In genomic region chr4:3646280-3646679, GRCh38 we compare ENCODE assay signal across 15 cellular contexts.
DNase-seq lines count a peak whose midpoint lies in the region; ATAC-seq and TF ChIP-seq lines count a peak whose summit lies in the region.
"Had no signal": no experiment of that assay in that cellular context is flagged by ENCODE, and none has a peak within 500 bp of the region (broad histone marks: within the 10 kb centered on the region; RNA-seq: fewer than 3 reads in every experiment).

No MANE protein-coding gene starts in this region.

- peak overlapping the region; percentile 56 for H3K14ac ChIP-seq in neuronal stem cell (ENCODE audit: low read length)

- H4K8ac ChIP-seq in neuronal stem cell (ENCODE audit: low read depth, low read length) = no peak overlapping the region

- peak overlapping the region in 6 of 11 experiments; percentile 35 to 80 (median 57); a peak in 9 of 22 replicates for H3K27ac ChIP-seq in BLaER1 treated with 17β-estradiol and CSF1 and Interleukin-3, amounts not matched to agents 10 nM and 100 nM
- peak overlapping the region; percentile 73; the same call in 1 of the 2 replicates for H3K27ac ChIP-seq in SJSA1
- no peak overlapping the region for H3K27ac ChIP-seq in neuronal stem cell (replicated peaks; ENCODE audit: low read length)
- H3K27ac ChIP-seq in upper lobe of right lung = no peak overlapping the region
- H3K27ac ChIP-seq: C4-2B had no signal

- peak overlapping the region; percentile 58 for H2BK12ac ChIP-seq in neuronal stem cell (ENCODE audit: low read length)

- peak overlapping the region; percentile 47 for H2BK5ac ChIP-seq in neuronal stem cell (ENCODE audit: low read length)

- no peak overlapping the region for H2AFZ ChIP-seq in neuronal stem cell (ENCODE audit: low read length)

- no peak overlapping the region for H2BK120ac ChIP-seq in neuronal stem cell (ENCODE audit: low read depth, low read length)

- WGBS in neuronal stem cell (ENCODE audit: extremely low coverage in 2 of 2, insufficient read length in 2 of 2, insufficient replicate concordance in 1 of 2), 2 donors = no CpG with 5 or more reads among the region's 11 CpGs

- H2BK15ac ChIP-seq in neuronal stem cell (ENCODE audit: low read length) = peak overlapping the region; percentile 66

- TF ChIP-seq CTCF in upper lobe of right lung (IDR thresholded peaks at IDR 0.05) (no peak), nephron progenitor cell (IDR thresholded peaks at IDR 0.05) (no peak)

- peaks cover 47 to 74% (median 66%) of the 10 kb centered on the region in 10 experiments for H3K4me1 ChIP-seq in BLaER1 treated with 17β-estradiol and CSF1 and Interleukin-3, amounts not matched to agents 10 nM and 100 nM
- peaks cover 31% of the 10 kb centered on the region for H3K4me1 ChIP-seq in SJSA1 (replicated peaks)
- H3K4me1 ChIP-seq in neuronal stem cell (ENCODE audit: control insufficient read depth in 2 of 2, insufficient read depth in 1 of 2, low read depth in 1 of 2, low read length in 2 of 2) = peaks cover 0 to 4% of the 10 kb centered on the region in 2 donors
- no peaks in the 10 kb centered on the region for H3K4me1 ChIP-seq in upper lobe of right lung

- H3K4ac ChIP-seq in neuronal stem cell (ENCODE audit: low read length) = no peak overlapping the region

- H3K9me3 Mint-ChIP-seq in nephron progenitor cell = peaks cover 11% of the 10 kb centered on the region
- H3K9me3 Mint-ChIP-seq: CD4-positive, alpha-beta T cell; IgD-negative memory B cell had no signal

- peak overlapping the region in 1 of 11 experiments; percentile 30; a peak in 2 of 22 replicates for H3K9ac ChIP-seq in BLaER1 treated with 17β-estradiol and CSF1 and Interleukin-3, amounts not matched to agents 10 nM and 100 nM
- no peak overlapping the region for H3K9ac ChIP-seq in neuronal stem cell (ENCODE audit: low read depth, low read length, poor library complexity)

- peaks cover 0 to 5% (median 0%) of the 10 kb centered on the region in 11 experiments; a peak in 2 of 22 replicates for H3K27me3 ChIP-seq in BLaER1 treated with 17β-estradiol and CSF1 and Interleukin-3, amounts not matched to agents 10 nM and 100 nM
- H3K27me3 ChIP-seq in SJSA1 (replicated peaks) (peaks cover 4% of the 10 kb centered on the region; the same call in 1 of the 2 replicates), neuronal stem cell (ENCODE audit: control insufficient read depth in 3 of 3, insufficient read depth in 3 of 3, low read depth in 1 of 3, low read length in 3 of 3) (peaks cover 0 to 29% (median 0%) of the 10 kb centered on the region in 3 experiments), upper lobe of right lung (peaks cover 12% of the 10 kb centered on the region)

- no peak overlapping the region for H3K27ac Mint-ChIP-seq in nephron progenitor cell
- H3K27ac Mint-ChIP-seq: B cell; CD4-positive, alpha-beta T cell; IgD-negative memory B cell had no signal

- H3K27me3 Mint-ChIP-seq in nephron progenitor cell (ENCODE audit: low read depth, poor library complexity) = peaks cover 30% of the 10 kb centered on the region
- H3K27me3 Mint-ChIP-seq: CD4-positive, alpha-beta T cell had no signal

- no peaks in the 10 kb centered on the region for H3K36me3 ChIP-seq in BLaER1 treated with 17β-estradiol and CSF1 and Interleukin-3, amounts not matched to agents 10 nM and 100 nM
- H3K36me3 ChIP-seq in SJSA1 (no peaks in the 10 kb centered on the region), neuronal stem cell (replicated peaks in 1 of 2; ENCODE audit: control insufficient read depth in 2 of 2, insufficient read depth in 2 of 2, low read length in 2 of 2) (no peaks in the 10 kb centered on the region), upper lobe of right lung (no peaks in the 10 kb centered on the region)

- no peak overlapping the region for H3K4me3 ChIP-seq in BLaER1 treated with 17β-estradiol and CSF1 and Interleukin-3, amounts not matched to agents 10 nM and 100 nM
- H3K4me3 ChIP-seq in SJSA1 = no peak overlapping the region
- H3K4me3 ChIP-seq in neuronal stem cell (ENCODE audit: low read length in 2 of 2) = no peak overlapping the region
- no peak overlapping the region for H3K4me3 ChIP-seq in upper lobe of right lung

- peak overlapping the region; percentile 65 for H3K23ac ChIP-seq in neuronal stem cell (ENCODE audit: low read depth, low read length, poor library complexity)

- H3K18ac ChIP-seq in neuronal stem cell (ENCODE audit: low read length) = peak overlapping the region; percentile 80

- no peak overlapping the region for H2AK5ac ChIP-seq in neuronal stem cell (ENCODE audit: low read depth, low read length)

- H4K91ac ChIP-seq in neuronal stem cell (ENCODE audit: low read depth, low read length, poor library complexity) = no peak overlapping the region

- H3K4me2 ChIP-seq in BLaER1 treated with 17β-estradiol and CSF1 and Interleukin-3, amounts not matched to agents 10 nM and 100 nM = peak overlapping the region; percentile 81 to 94 (median 88)
- no peak overlapping the region for H3K4me2 ChIP-seq in neuronal stem cell (ENCODE audit: insufficient read depth, low read length, poor library complexity, severe bottlenecking)

- intact Hi-C loops in upper lobe of right lung (cut with DNase I) = no loop called here

- H3K4me3 Mint-ChIP-seq in nephron progenitor cell = no peak overlapping the region
- H3K4me3 Mint-ChIP-seq: B cell; CD4-positive, alpha-beta T cell; IgD-negative memory B cell had no signal

- H3K9me3 ChIP-seq in BLaER1 treated with 17β-estradiol and CSF1 and Interleukin-3, amounts not matched to agents 10 nM and 100 nM (replicated peaks in 1 of 11) = no peaks in the 10 kb centered on the region
- H3K9me3 ChIP-seq in SJSA1 (replicated peaks) (peaks cover 6% of the 10 kb centered on the region; the same call in 1 of the 2 replicates), neuronal stem cell (replicated peaks in 1 of 2; ENCODE audit: control insufficient read depth in 2 of 2, insufficient read depth in 1 of 2, low read depth in 1 of 2, low read length in 2 of 2) (no peaks in the 10 kb centered on the region), upper lobe of right lung (no peaks in the 10 kb centered on the region)

- peaks cover 2% of the 10 kb centered on the region for H3K79me1 ChIP-seq in neuronal stem cell (ENCODE audit: low read depth, low read length)

- peaks cover 27% of the 10 kb centered on the region for H3K4me1 Mint-ChIP-seq in nephron progenitor cell
- H3K4me1 Mint-ChIP-seq: B cell had no signal

- peaks cover 5% of the 10 kb centered on the region for H3K36me3 Mint-ChIP-seq in nephron progenitor cell (ENCODE audit: low read depth)

- ATAC-seq in upper lobe of right lung = peak; percentile 4
- ATAC-seq in GM19023 (IDR thresholded peaks at IDR 0.05; ENCODE audit: unreplicated experiment) = no peak

- DNase-seq in SJSA1 (ENCODE audit: low read depth in 1 of 2, low spot score in 2 of 2) (no peak), neuronal stem cell (ENCODE audit: low spot score) (no peak), upper lobe of right lung (no peak), nephron progenitor cell (no peak), dedifferentiated amniotic fluid mesenchymal stem cell (ENCODE audit: extremely low spot score) (no peak)
- DNase-seq: CD4-positive, alpha-beta T cell; DMS79 treated with DMSO at 0.1 percent for 48 hours; GF-D8; GOT3; H7 had no signal

- H4K20me1 ChIP-seq in BLaER1 treated with 17β-estradiol and CSF1 and Interleukin-3, amounts not matched to agents 10 nM and 100 nM = peaks cover 0 to 6% (median 0%) of the 10 kb centered on the region in 11 experiments; a peak in 2 of 22 replicates

Comparison
In these comparisons a context has a peak if more than half of its experiments do, and no peak if none do; other contexts are left out.
1. H3K27ac ChIP-seq: peak in BLaER1 treated with 17β-estradiol and CSF1 and Interleukin-3, amounts not matched to agents 10 nM and 100 nM (6 of 11) and SJSA1 (single experiment); none in neuronal stem cell (single experiment) and upper lobe of right lung (single experiment).